In genomic region chr7:106476751-106477150, GRCh38 we compare ENCODE assay signal across 20 cellular contexts.
DNase-seq lines count a peak whose midpoint lies in the region; ATAC-seq, FAIRE-seq and TF ChIP-seq lines count a peak whose summit lies in the region.
"Had no signal": no experiment of that assay in that cellular context is flagged by ENCODE, and none has a peak within 500 bp of the region (broad histone marks: within the 10 kb centered on the region; RNA-seq: fewer than 3 reads in every experiment).

No MANE protein-coding gene starts in this region.

- no peaks in the 10 kb centered on the region for H3K9me2 ChIP-seq in PC-9 (ENCODE audit: insufficient read depth)

- TF ChIP-seq CTCF in PC-9 (conservative IDR thresholded peaks at IDR 0.05) (no peak), endothelial cell of umbilical vein (IDR thresholded peaks at IDR 0.05; ENCODE audit: extremely low read depth in 1 of 2, insufficient read depth in 1 of 2, low read depth in 1 of 2, low read length in 2 of 2) (no peak), keratinocyte (optimal IDR thresholded peaks at IDR 0.05 in 1 of 3, IDR thresholded peaks at IDR 0.05 in 1 of 3, conservative IDR thresholded peaks at IDR 0.05 in 1 of 3; ENCODE audit: extremely low read depth in 1 of 3, insufficient read depth in 2 of 3, low read length in 3 of 3) (no peak)

- H3K9me3 ChIP-seq in PC-9 (ENCODE audit: insufficient read depth, low read depth) (no peaks in the 10 kb centered on the region), endothelial cell of umbilical vein (replicated peaks; ENCODE audit: control insufficient read depth, insufficient read depth, low read length) (no peaks in the 10 kb centered on the region), keratinocyte (ENCODE audit: control insufficient read depth, low read depth, low read length) (no peaks in the 10 kb centered on the region)
- H3K9me3 ChIP-seq: A549, BLaER1 had no signal

- H3K4me2 ChIP-seq in PC-9: no peak overlapping the region
- no peak overlapping the region for H3K4me2 ChIP-seq in endothelial cell of umbilical vein (ENCODE audit: insufficient read depth, low read length)
- no peak overlapping the region for H3K4me2 ChIP-seq in keratinocyte (ENCODE audit: control insufficient read depth, extremely low read depth, insufficient read depth, low read depth, low read length)
- H3K4me2 ChIP-seq: A549, BLaER1, GM23338 had no signal

- no peak for TF ChIP-seq POLR2A in endothelial cell of umbilical vein (IDR thresholded peaks at IDR 0.05; ENCODE audit: low read depth, low read length)

- no peaks in the 10 kb centered on the region for H3F3A ChIP-seq in PC-9 (ENCODE audit: insufficient read depth, low read depth)

- no peaks in the 10 kb centered on the region for H3K36me3 Mint-ChIP-seq in activated CD4-positive, alpha-beta T cell treated with anti-CD3 and anti-CD28 coated beads, Interleukin-2, amount 10 ng/mL, durations not matched to agents 24 days and 14 days (ENCODE audit: low read depth)
- H3K36me3 Mint-ChIP-seq in activated CD4-positive, alpha-beta T cell treated with anti-CD3 and anti-CD28 coated beads for 36 hours (ENCODE audit: low read depth): no peaks in the 10 kb centered on the region
- H3K36me3 Mint-ChIP-seq: CD14-positive monocyte; CD4-positive, alpha-beta memory T cell had no signal

- dilution Hi-C loops in endothelial cell of umbilical vein (cut with MboI; ENCODE audit: extremely low pct_ligation_motif_present, low sequenced_read_pairs): no loop called here
- dilution Hi-C loops in keratinocyte (cut with MboI; ENCODE audit: extremely low pct_ligation_motif_present, low sequenced_read_pairs): no loop called here

- no TSS peak for BruUV-seq in PC-9 (replicated peaks; lab: Mats Ljungman, UMichigan)
- no TSS peak for BruUV-seq in endothelial cell of umbilical vein (replicated peaks; lab: Mats Ljungman, UMichigan)

- no peak for ATAC-seq in activated CD4-positive, alpha-beta T cell treated with anti-CD3 and anti-CD28 coated beads for 36 hours
- no peak for ATAC-seq in GM21526 (IDR thresholded peaks at IDR 0.05; ENCODE audit: low FRiP score, unreplicated experiment)
- no peak for ATAC-seq in HG03354 (IDR thresholded peaks at IDR 0.05; ENCODE audit: poor library complexity, severe bottlenecking, unreplicated experiment)
- ATAC-seq: A549, GM23338, HCT116 had no signal

- H2AFZ ChIP-seq in PC-9 (0 out of 2 replicates have a peak overlapping the region, but pooled peaks have one; percentile 8), endothelial cell of umbilical vein (ENCODE audit: low read depth, low read length) (peak overlapping the region; percentile 42), keratinocyte (ENCODE audit: control insufficient read depth, low read length) (peak overlapping the region; percentile 58)
- H2AFZ ChIP-seq: GM23338 had no signal

- intact Hi-C loops in activated CD4-positive, alpha-beta T cell treated with anti-CD3 and anti-CD28 coated beads, Interleukin-2, amount 10 ng/mL, durations not matched to agents 24 days and 14 days (cut with micrococcal nuclease): no loop called here
- intact Hi-C loops in activated CD4-positive, alpha-beta T cell treated with anti-CD3 and anti-CD28 coated beads for 36 hours (cut with DNase I, micrococcal nuclease): no loop called here
- intact Hi-C loops in PC-9 (cut with micrococcal nuclease; ENCODE audit: unreplicated experiment): loop anchor here (1.0 kb wide), 1 partner anchor 39 kb away; no protein-coding TSS in a partner anchor
- intact Hi-C loops in endothelial cell of umbilical vein (cut with micrococcal nuclease): no loop called here

- H3K27me3 Mint-ChIP-seq in activated CD4-positive, alpha-beta T cell treated with anti-CD3 and anti-CD28 coated beads, Interleukin-2, amount 10 ng/mL, durations not matched to agents 24 days and 14 days: peaks cover 3% of the 10 kb centered on the region
- H3K27me3 Mint-ChIP-seq in activated CD4-positive, alpha-beta T cell treated with anti-CD3 and anti-CD28 coated beads for 36 hours: peaks cover 20% of the 10 kb centered on the region

- H3K79me2 ChIP-seq in PC-9 (ENCODE audit: low read depth): no peaks in the 10 kb centered on the region
- no peaks in the 10 kb centered on the region for H3K79me2 ChIP-seq in endothelial cell of umbilical vein (ENCODE audit: control insufficient read depth, insufficient read depth, low read length)
- H3K79me2 ChIP-seq in keratinocyte (ENCODE audit: control insufficient read depth, insufficient read depth, low read length): no peaks in the 10 kb centered on the region

- CTCF ChIA-PET in activated CD4-positive, alpha-beta T cell treated with anti-CD3 and anti-CD28 coated beads for 36 hours (lab: Charles Lee): interaction anchor here (0.5 to 0.6 kb wide), 2 partner anchors 40 to 711 kb away, joined by 3 to 5 read pairs; no protein-coding TSS in a partner anchor
- CTCF ChIA-PET in PC-9 (lab: Charles Lee) (no interaction called here), endothelial cell of umbilical vein (lab: Charles Lee) (interaction anchor here (1.3 to 2.6 kb wide), 2 partner anchors 8 to 14 kb away, joined by 4 to 6 read pairs; no protein-coding TSS in a partner anchor)

- no peak overlapping the region for H3K4me3 Mint-ChIP-seq in activated CD4-positive, alpha-beta T cell treated with anti-CD3 and anti-CD28 coated beads, Interleukin-2, amount 10 ng/mL, durations not matched to agents 24 days and 14 days
- H3K4me3 Mint-ChIP-seq in activated CD4-positive, alpha-beta T cell treated with anti-CD3 and anti-CD28 coated beads for 36 hours: no peak overlapping the region
- H3K4me3 Mint-ChIP-seq: CD14-positive monocyte; CD4-positive, alpha-beta memory T cell; GM23338; HFFc6 had no signal

- H3K9me1 ChIP-seq in endothelial cell of umbilical vein (replicated peaks; ENCODE audit: control insufficient read depth, extremely low read depth, insufficient read depth, low read length): no peaks in the 10 kb centered on the region
- no peaks in the 10 kb centered on the region for H3K9me1 ChIP-seq in keratinocyte (ENCODE audit: control insufficient read depth, extremely low read depth, insufficient read depth, low read length)

- H3K36me3 ChIP-seq in PC-9 (ENCODE audit: low read depth): no peaks in the 10 kb centered on the region
- H3K36me3 ChIP-seq in endothelial cell of umbilical vein (ENCODE audit: control insufficient read depth in 2 of 2, extremely low read depth in 1 of 2, insufficient read depth in 2 of 2, low read length in 2 of 2): no peaks in the 10 kb centered on the region
- no peaks in the 10 kb centered on the region for H3K36me3 ChIP-seq in keratinocyte (ENCODE audit: control insufficient read depth in 2 of 2, extremely low read depth in 1 of 2, insufficient read depth in 2 of 2, low read length in 2 of 2)
- H3K36me3 ChIP-seq: BLaER1 had no signal

- H3K27ac ChIP-seq in PC-9: no peak overlapping the region
- no peak overlapping the region for H3K27ac ChIP-seq in endothelial cell of umbilical vein (ENCODE audit: insufficient read depth, low read depth, low read length)
- H3K27ac ChIP-seq in keratinocyte (ENCODE audit: control insufficient read depth, insufficient read depth, low read length): no peak overlapping the region
- H3K27ac ChIP-seq: 22Rv1, A549, BLaER1 had no signal

- H4K20me1 ChIP-seq in PC-9 (ENCODE audit: insufficient read depth): no peaks in the 10 kb centered on the region
- H4K20me1 ChIP-seq in endothelial cell of umbilical vein (replicated peaks; ENCODE audit: control insufficient read depth, extremely low read depth, insufficient read depth, low read length): no peaks in the 10 kb centered on the region
- no peaks in the 10 kb centered on the region for H4K20me1 ChIP-seq in keratinocyte (ENCODE audit: control insufficient read depth, extremely low read depth, insufficient read depth, low read length)
- H4K20me1 ChIP-seq: BLaER1 had no signal

- H3K27ac Mint-ChIP-seq in activated CD4-positive, alpha-beta T cell treated with anti-CD3 and anti-CD28 coated beads, Interleukin-2, amount 10 ng/mL, durations not matched to agents 24 days and 14 days: no peak overlapping the region
- no peak overlapping the region for H3K27ac Mint-ChIP-seq in activated CD4-positive, alpha-beta T cell treated with anti-CD3 and anti-CD28 coated beads for 36 hours
- H3K27ac Mint-ChIP-seq: CD14-positive monocyte; CD4-positive, alpha-beta memory T cell; GM23338; HFFc6 had no signal

- H3K4me3 ChIP-seq in PC-9: no peak overlapping the region
- H3K4me3 ChIP-seq in endothelial cell of umbilical vein (replicated peaks in 1 of 3; ENCODE audit: insufficient read depth in 1 of 3, low read depth in 1 of 3, low read length in 3 of 3): no peak overlapping the region
- H3K4me3 ChIP-seq in keratinocyte (ENCODE audit: control insufficient read depth in 2 of 3, extremely low read depth in 1 of 3, insufficient read depth in 2 of 3, low read depth in 1 of 3, low read length in 3 of 3): no peak overlapping the region
- H3K4me3 ChIP-seq: A549, BLaER1, GM23338 had no signal

- H3K4me1 ChIP-seq in PC-9 (replicated peaks; ENCODE audit: insufficient read depth) (no peaks in the 10 kb centered on the region; the same call in 1 of the 2 replicates), endothelial cell of umbilical vein (ENCODE audit: control insufficient read depth, extremely low read depth, insufficient read depth, low read length) (peaks cover 16% of the 10 kb centered on the region), keratinocyte (ENCODE audit: control insufficient read depth, extremely low read depth, insufficient read depth, low read length) (no peaks in the 10 kb centered on the region)
- H3K4me1 ChIP-seq: A549, BLaER1 had no signal

- DNase-seq in activated CD4-positive, alpha-beta T cell treated with anti-CD3 and anti-CD28 coated beads, Interleukin-2, amount 10 ng/mL, durations not matched to agents 24 days and 14 days: peak; percentile 45
- DNase-seq in activated CD4-positive, alpha-beta T cell treated with anti-CD3 and anti-CD28 coated beads for 36 hours: no peak
- DNase-seq in PC-9: no peak
- DNase-seq in endothelial cell of umbilical vein (ENCODE audit: low read depth, low spot score): no peak
- no peak for DNase-seq in keratinocyte (ENCODE audit: low read depth, low spot score)
- no peak for DNase-seq in NCI-H2171 (lab: John Stamatoyannopoulos, UW)
- DNase-seq: CD4-positive, alpha-beta memory T cell; GDM1; HFFc6 had no signal

- H3K9ac ChIP-seq in endothelial cell of umbilical vein (replicated peaks; ENCODE audit: extremely low read depth, insufficient read depth, low read length): no peak overlapping the region
- no peak overlapping the region for H3K9ac ChIP-seq in keratinocyte (ENCODE audit: control insufficient read depth, extremely low read depth, insufficient read depth, low read length)
- H3K9ac ChIP-seq: BLaER1 had no signal

- POLR2A ChIA-PET in activated CD4-positive, alpha-beta T cell treated with anti-CD3 and anti-CD28 coated beads for 36 hours (lab: Charles Lee): no interaction called here
- POLR2A ChIA-PET in PC-9 (lab: Charles Lee; ENCODE audit: unreplicated experiment): interaction anchor here (0.5 kb wide), 1 partner anchor 40 kb away, joined by 3 read pairs; no protein-coding TSS in a partner anchor
- POLR2A ChIA-PET in endothelial cell of umbilical vein (lab: Charles Lee): no interaction called here

- H3K4me1 Mint-ChIP-seq in activated CD4-positive, alpha-beta T cell treated with anti-CD3 and anti-CD28 coated beads, Interleukin-2, amount 10 ng/mL, durations not matched to agents 24 days and 14 days: peaks cover 13% of the 10 kb centered on the region
- peaks cover 20% of the 10 kb centered on the region for H3K4me1 Mint-ChIP-seq in activated CD4-positive, alpha-beta T cell treated with anti-CD3 and anti-CD28 coated beads for 36 hours
- H3K4me1 Mint-ChIP-seq: CD14-positive monocyte; CD4-positive, alpha-beta memory T cell had no signal

- FAIRE-seq in endothelial cell of umbilical vein (lab: Jason Lieb, UNC): no peak
- FAIRE-seq in keratinocyte (lab: Jason Lieb, UNC): peak; percentile 39
- FAIRE-seq: A549, GM12892, GM18507, H54 had no signal

- H3K27me3 ChIP-seq in PC-9 (ENCODE audit: insufficient read depth, low read depth) (no peaks in the 10 kb centered on the region), endothelial cell of umbilical vein (ENCODE audit: control insufficient read depth in 2 of 2, insufficient read depth in 2 of 2, low read length in 2 of 2) (no peaks in the 10 kb centered on the region), keratinocyte (ENCODE audit: control insufficient read depth, extremely low read depth, insufficient read depth, low read length) (no peaks in the 10 kb centered on the region)
- H3K27me3 ChIP-seq: BLaER1 had no signal

- H3K9me3 Mint-ChIP-seq in activated CD4-positive, alpha-beta T cell treated with anti-CD3 and anti-CD28 coated beads, Interleukin-2, amount 10 ng/mL, durations not matched to agents 24 days and 14 days: peaks cover 13% of the 10 kb centered on the region
- H3K9me3 Mint-ChIP-seq in activated CD4-positive, alpha-beta T cell treated with anti-CD3 and anti-CD28 coated beads for 36 hours (ENCODE audit: low read depth): peaks cover 1% of the 10 kb centered on the region
- H3K9me3 Mint-ChIP-seq: CD14-positive monocyte; CD4-positive, alpha-beta memory T cell; GM23338; HFFc6 had no signal

Comparison
In these comparisons a context has a peak if more than half of its experiments do, and no peak if none do; other contexts are left out.
1. H2AFZ ChIP-seq: peak in every context shown above with its lines; median percentile 58 in keratinocyte; 42 in endothelial cell of umbilical vein; 8 in PC-9.